In the genomic region with DNA sequence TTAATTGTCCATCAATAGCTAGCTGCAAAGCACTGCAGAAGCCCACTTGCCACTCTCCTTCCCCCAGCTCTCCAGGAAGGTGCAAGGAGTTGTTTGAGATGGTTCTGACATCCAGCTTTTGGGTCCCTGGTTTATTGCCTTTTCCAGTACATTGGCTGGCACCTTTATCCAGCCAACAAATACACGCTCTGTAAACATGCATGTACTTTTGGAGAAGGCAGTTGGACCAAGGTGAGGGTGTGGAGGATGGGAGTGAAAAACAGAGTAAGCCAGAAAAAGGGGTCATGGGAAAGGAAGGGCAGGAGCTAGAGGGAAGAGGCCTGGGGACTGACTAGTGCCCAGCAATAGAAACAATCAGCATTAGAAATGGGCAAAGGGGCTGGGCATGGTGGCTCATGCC, we compare ENCODE assay signal across 19 cellular contexts.
"Had no signal": no experiment of that assay in that cellular context is flagged by ENCODE, and none has a peak within 500 bp of the region (broad histone marks: within the 10 kb centered on the region; RNA-seq: fewer than 3 reads in every experiment).

No MANE protein-coding gene starts in this region.

- H3K36me3 ChIP-seq: left lung, sigmoid colon, thoracic aorta, upper lobe of left lung had no signal

- H2AFZ ChIP-seq: parathyroid adenoma had no signal

- H3K4me1 ChIP-seq: parathyroid adenoma, sigmoid colon had no signal

- H3K4me1 Mint-ChIP-seq: activated B cell treated with CpG ODN at 0.5 μM for 24 hours; activated naive CD8-positive, alpha-beta T cell treated with anti-CD3 and anti-CD28 coated beads for 36 hours had no signal

- H3K9ac ChIP-seq: parathyroid adenoma had no signal

- H3K4me3 ChIP-seq: coronary artery, left lung, sigmoid colon, thoracic aorta, upper lobe of left lung had no signal

- DNase-seq: activated B cell treated with CpG ODN at 0.5 μM for 24 hours; activated CD4-positive, alpha-beta memory T cell treated with anti-CD3 and anti-CD28 coated beads for 36 hours; activated CD4-positive, alpha-beta T cell treated with anti-CD3 and anti-CD28 coated beads for 4 hours; activated naive CD4-positive, alpha-beta T cell treated with Interleukin-2 at 50 U/mL for 16 hours; activated naive CD8-positive, alpha-beta T cell treated with anti-CD3 and anti-CD28 coated beads for 36 hours; activated T-cell treated with anti-CD3 and anti-CD28 coated beads, Interleukin-2, amount 50 U/mL, for 48 hours; cerebellar nuclear complex; foreskin keratinocyte; left lung; sigmoid colon; stimulated activated CD4-positive, alpha-beta T cell treated with anti-CD3 and anti-CD28 coated beads, Interleukin-2, amount 100 ng/mL, for 48 hours; stimulated activated CD8-positive, alpha-beta memory T cell treated with anti-CD3 and anti-CD28 coated beads, Interleukin-4, amount 100 ng/mL, for 48 hours; stimulated activated naive B cell treated with anti-CD40 and anti-IgM and Interleukin-4, amounts not matched to agents 10 μg/mL and 1 μg/mL and 100 μg/mL, for 72 hours; T-helper 1 cell; upper lobe of left lung had no signal

- H3K36me3 Mint-ChIP-seq: activated CD4-positive, alpha-beta memory T cell treated with anti-CD3 and anti-CD28 coated beads for 36 hours; activated naive CD8-positive, alpha-beta T cell treated with anti-CD3 and anti-CD28 coated beads for 36 hours; stimulated activated naive B cell treated with anti-CD40 and anti-IgM and Interleukin-4, amounts not matched to agents 10 μg/mL and 1 μg/mL and 100 μg/mL, for 72 hours had no signal

- H3K9me3 ChIP-seq: left lung, sigmoid colon, thoracic aorta, upper lobe of left lung had no signal

- H3K9me3 Mint-ChIP-seq: activated B cell treated with CpG ODN at 0.5 μM for 24 hours; activated CD4-positive, alpha-beta memory T cell treated with anti-CD3 and anti-CD28 coated beads for 36 hours; activated naive CD8-positive, alpha-beta T cell treated with anti-CD3 and anti-CD28 coated beads for 36 hours had no signal

- H3K27me3 Mint-ChIP-seq: activated B cell treated with CpG ODN at 0.5 μM for 24 hours; stimulated activated naive B cell treated with anti-CD40 and anti-IgM and Interleukin-4, amounts not matched to agents 10 μg/mL and 1 μg/mL and 100 μg/mL, for 72 hours had no signal

- H3K27ac ChIP-seq: coronary artery, foreskin keratinocyte, left lung, parathyroid adenoma, sigmoid colon, thoracic aorta had no signal

- ATAC-seq: foreskin keratinocyte; stimulated activated naive B cell treated with anti-CD40 and anti-IgM and Interleukin-4, amounts not matched to agents 10 μg/mL and 1 μg/mL and 100 μg/mL, for 72 hours had no signal

- H3K4me3 Mint-ChIP-seq: activated B cell treated with CpG ODN at 0.5 μM for 24 hours; activated CD4-positive, alpha-beta memory T cell treated with anti-CD3 and anti-CD28 coated beads for 36 hours; activated naive CD8-positive, alpha-beta T cell treated with anti-CD3 and anti-CD28 coated beads for 36 hours; nephron; stimulated activated naive B cell treated with anti-CD40 and anti-IgM and Interleukin-4, amounts not matched to agents 10 μg/mL and 1 μg/mL and 100 μg/mL, for 72 hours had no signal

- H3K27me3 ChIP-seq: foreskin keratinocyte, left lung, sigmoid colon, upper lobe of left lung had no signal

- H3K79me2 ChIP-seq: parathyroid adenoma had no signal

- H3K27ac Mint-ChIP-seq: activated B cell treated with CpG ODN at 0.5 μM for 24 hours; activated CD4-positive, alpha-beta memory T cell treated with anti-CD3 and anti-CD28 coated beads for 36 hours; activated naive CD8-positive, alpha-beta T cell treated with anti-CD3 and anti-CD28 coated beads for 36 hours; stimulated activated naive B cell treated with anti-CD40 and anti-IgM and Interleukin-4, amounts not matched to agents 10 μg/mL and 1 μg/mL and 100 μg/mL, for 72 hours had no signal
